In genomic region chr10:74118794-74119193, GRCh38 we compare ENCODE assay signal across 10 cellular contexts. TPM values are rescaled to one million over a fixed set of nuclear protein-coding genes. Genes with fewer than 3 reads are reported as not detected.
DNase-seq lines count a peak whose midpoint lies in the region; ATAC-seq and TF ChIP-seq lines count a peak whose summit lies in the region.
"Had no signal": no experiment of that assay in that cellular context is flagged by ENCODE, and none has a peak within 500 bp of the region (broad histone marks: within the 10 kb centered on the region; RNA-seq: fewer than 3 reads in every experiment).

No MANE protein-coding gene starts in this region.

- no peak overlapping the region for H2BK12ac ChIP-seq in H9 (ENCODE audit: insufficient read length, low read depth, low read length)

- H3K4me1 ChIP-seq in H9 (ENCODE audit: insufficient read depth, low read length) = no peaks in the 10 kb centered on the region
- H3K4me1 ChIP-seq in right lobe of liver = no peaks in the 10 kb centered on the region

- H3K36me3 Mint-ChIP-seq in H9 (ENCODE audit: insufficient read depth in 1 of 3, low read depth in 3 of 3) = peaks cover 50 to 92% (median 75%) of the 10 kb centered on the region in 3 experiments; a peak in 6 of 7 replicates
- H3K36me3 Mint-ChIP-seq in activated naive CD8-positive, alpha-beta T cell treated with anti-CD3 and anti-CD28 coated beads, Interleukin-2, amount 10 ng/mL, durations not matched to agents 7 days and 5 days = peaks cover 28% of the 10 kb centered on the region

- DNase-seq in H9 (no peak), right lobe of liver (no peak), NCI-H446 (lab: John Stamatoyannopoulos, UW) (no peak), NCI-H510A treated with DMSO at 0.1 percent for 48 hours (lab: John Stamatoyannopoulos, UW) (no peak), NOMO-1 treated with DMSO at 0.1 percent for 48 hours (lab: John Stamatoyannopoulos, UW; ENCODE audit: unreplicated experiment) (no peak), NCI-H526 (lab: John Stamatoyannopoulos, UW) (no peak)
- no peak for DNase-seq in activated naive CD8-positive, alpha-beta T cell treated with anti-CD3 and anti-CD28 coated beads, Interleukin-2, amount 10 ng/mL, durations not matched to agents 7 days and 5 days
- DNase-seq: activated T-cell treated with anti-CD3 and anti-CD28 coated beads, Interleukin-2, amount 50 U/mL, for 4 hours had no signal

- no peaks in the 10 kb centered on the region for H3K27me3 ChIP-seq in H9 (ENCODE audit: insufficient read depth, low read length)
- H3K27me3 ChIP-seq in right lobe of liver = no peaks in the 10 kb centered on the region

- no peak overlapping the region for H2BK20ac ChIP-seq in H9 (ENCODE audit: low read depth, low read length, poor library complexity, severe bottlenecking)

- no peaks in the 10 kb centered on the region for H3K23me2 ChIP-seq in H9 (ENCODE audit: insufficient read length, low read depth, low read length, poor library complexity, severe bottlenecking)

- no peak overlapping the region for H3K56ac ChIP-seq in H9 (ENCODE audit: insufficient read length, low read depth, low read length)

- no peak overlapping the region for H2BK5ac ChIP-seq in H9 (ENCODE audit: insufficient read length, low read length)

- H3K79me2 ChIP-seq in H9 (ENCODE audit: insufficient read depth, low read length) = no peaks in the 10 kb centered on the region

- TF ChIP-seq POLR2A in right lobe of liver (IDR thresholded peaks at IDR 0.05) = no peak

- no peak overlapping the region for H2AK5ac ChIP-seq in H9 (ENCODE audit: insufficient read length, low read length)

- no peak overlapping the region for H2BK15ac ChIP-seq in H9 (ENCODE audit: low read depth, low read length)

- no peak overlapping the region for H3K14ac ChIP-seq in H9 (ENCODE audit: insufficient read depth, low read length)

- H4K8ac ChIP-seq in H9 (replicated peaks; ENCODE audit: insufficient read length, low read depth, low read length) = no peak overlapping the region

- TF ChIP-seq CTCF in 22Rv1 (IDR thresholded peaks at IDR 0.05) (no peak), H9 (conservative IDR thresholded peaks at IDR 0.05) (no peak), right lobe of liver (IDR thresholded peaks at IDR 0.05) (no peak)

- H3K27ac Mint-ChIP-seq in H9 = peak overlapping the region in 2 of 3 experiments; percentile 71 to 79; a peak in 4 of 7 replicates
- peak overlapping the region; percentile 43 for H3K27ac Mint-ChIP-seq in activated naive CD8-positive, alpha-beta T cell treated with anti-CD3 and anti-CD28 coated beads, Interleukin-2, amount 10 ng/mL, durations not matched to agents 7 days and 5 days

- H3K36me3 ChIP-seq in right lobe of liver = peaks cover 0 to 61% (median 25%) of the 10 kb centered on the region in 4 donors

- no peak overlapping the region for H2AFZ ChIP-seq in H9 (ENCODE audit: low read length)

- H3K18ac ChIP-seq in H9 (ENCODE audit: insufficient read length, low read depth, low read length) = no peak overlapping the region

- H3K4me3 Mint-ChIP-seq in H9 = no peak overlapping the region
- no peak overlapping the region for H3K4me3 Mint-ChIP-seq in activated naive CD8-positive, alpha-beta T cell treated with anti-CD3 and anti-CD28 coated beads, Interleukin-2, amount 10 ng/mL, durations not matched to agents 7 days and 5 days
- H3K4me3 Mint-ChIP-seq: activated T-cell treated with anti-CD3 and anti-CD28 coated beads, Interleukin-2, amount 50 U/mL, for 4 hours had no signal

- intact Hi-C loops in right lobe of liver (cut with DNase I) = no loop called here

- H4K91ac ChIP-seq in H9 (ENCODE audit: insufficient read length, low read depth, low read length) = no peak overlapping the region

- no peaks in the 10 kb centered on the region for H3K4me1 Mint-ChIP-seq in H9
- H3K4me1 Mint-ChIP-seq in activated naive CD8-positive, alpha-beta T cell treated with anti-CD3 and anti-CD28 coated beads, Interleukin-2, amount 10 ng/mL, durations not matched to agents 7 days and 5 days = peaks cover 5% of the 10 kb centered on the region

- H3K27me3 Mint-ChIP-seq in H9 (ENCODE audit: low read depth) = peaks cover 2% of the 10 kb centered on the region; the same call in 1 of the 2 replicates
- no peaks in the 10 kb centered on the region for H3K27me3 Mint-ChIP-seq in activated naive CD8-positive, alpha-beta T cell treated with anti-CD3 and anti-CD28 coated beads, Interleukin-2, amount 10 ng/mL, durations not matched to agents 7 days and 5 days

- H3K9me3 Mint-ChIP-seq in H9 = no peaks in the 10 kb centered on the region
- no peaks in the 10 kb centered on the region for H3K9me3 Mint-ChIP-seq in activated naive CD8-positive, alpha-beta T cell treated with anti-CD3 and anti-CD28 coated beads, Interleukin-2, amount 10 ng/mL, durations not matched to agents 7 days and 5 days
- H3K9me3 Mint-ChIP-seq: activated T-cell treated with anti-CD3 and anti-CD28 coated beads, Interleukin-2, amount 50 U/mL, for 4 hours had no signal

- H3T11ph ChIP-seq in H9 (ENCODE audit: low read length) = no peak overlapping the region

- POLR2A ChIA-PET in activated naive CD8-positive, alpha-beta T cell treated with anti-CD3 and anti-CD28 coated beads, Interleukin-2, amount 10 ng/mL, durations not matched to agents 7 days and 5 days (lab: Charles Lee) = no interaction called here

- no CpG with 5 or more reads among the region's 3 CpGs for WGBS in H9 (ENCODE audit: extremely low coverage, insufficient read length, low lambda C conversion rate)
- WGBS in right lobe of liver (ENCODE audit: insufficient coverage, low coverage, low lambda C conversion rate, missing lambda C conversion rate) = 79% methylated on average over 3 of the region's 3 CpGs

- no peaks in the 10 kb centered on the region for H4K20me1 ChIP-seq in H9 (ENCODE audit: control insufficient read depth, insufficient read depth, insufficient read length)

- no peak for ATAC-seq in activated naive CD8-positive, alpha-beta T cell treated with anti-CD3 and anti-CD28 coated beads, Interleukin-2, amount 10 ng/mL, durations not matched to agents 7 days and 5 days (ENCODE audit: low read depth)
- peak in 3 of 4 donors; percentile 29 to 49 (median 36) for ATAC-seq in right lobe of liver
- ATAC-seq: activated T-cell treated with anti-CD3 and anti-CD28 coated beads, Interleukin-2, amount 50 U/mL, for 4 hours had no signal

- no peak overlapping the region for H3K4me3 ChIP-seq in right lobe of liver
- H3K4me3 ChIP-seq: prostate gland had no signal

- no peak overlapping the region for H4K5ac ChIP-seq in H9 (ENCODE audit: insufficient read length, low read depth, low read length)

- no peak overlapping the region for H2BK120ac ChIP-seq in H9 (ENCODE audit: low read depth, low read length, poor library complexity, severe bottlenecking)

- H3K79me1 ChIP-seq in H9 (ENCODE audit: insufficient read depth, low read depth, low read length, poor library complexity, severe bottlenecking) = no peaks in the 10 kb centered on the region

- peak overlapping the region; percentile 31; the same call in 1 of the 2 replicates for H3K27ac ChIP-seq in 22Rv1
- no peak overlapping the region for H3K27ac ChIP-seq in H9 (ENCODE audit: insufficient read length, low read depth, low read length)
- H3K27ac ChIP-seq in right lobe of liver = no peak overlapping the region
- H3K27ac ChIP-seq: prostate gland had no signal

- no peak overlapping the region for H3K4ac ChIP-seq in H9 (ENCODE audit: low read depth, low read length)

- H3K9me3 ChIP-seq in H9 (ENCODE audit: control insufficient read depth, low read depth, low read length) (no peaks in the 10 kb centered on the region), right lobe of liver (no peaks in the 10 kb centered on the region)
- H3K9me3 ChIP-seq: prostate gland had no signal

- H3K4me2 ChIP-seq in H9 (ENCODE audit: insufficient read depth, insufficient read length, low read length) = no peak overlapping the region

- no peak overlapping the region for H3K23ac ChIP-seq in H9 (ENCODE audit: insufficient read length, low read depth, low read length)

- no peak overlapping the region for H3K9ac ChIP-seq in H9 (ENCODE audit: extremely low read depth, insufficient read length, low read length)

RNA-seq across cellular contexts. Expression of gene AP3M1, which starts 31.8 kb away (rescaled TPM):
- total RNA-seq in H9 (2021) (36.7 and 37.4 TPM in 2 replicates), right lobe of liver (10 to 100 TPM; 16.2 to 22.4 (median 19.9) TPM)
- 10 to 100 TPM; 43.5 to 45.4 TPM for total RNA-seq in activated naive CD8-positive, alpha-beta T cell treated with anti-CD3 and anti-CD28 coated beads, Interleukin-2, amount 10 ng/mL, durations not matched to agents 7 days and 5 days

RNA-seq across cellular contexts. Expression of gene ADK, which starts 32.2 kb away (rescaled TPM):
- total RNA-seq in H9 (2021) = 26.8 and 28.9 TPM in 2 replicates
- total RNA-seq in activated naive CD8-positive, alpha-beta T cell treated with anti-CD3 and anti-CD28 coated beads, Interleukin-2, amount 10 ng/mL, durations not matched to agents 7 days and 5 days = 10 to 100 TPM; 31.6 to 37.9 TPM
- total RNA-seq in right lobe of liver = 10 to 100 TPM; 54.2 to 92.5 (median 63.5) TPM
